Comparison of ENCODE assay signal across 22 cellular contexts in genomic region chr17:77631307-77631706, GRCh38.
"Had no signal": no experiment of that assay in that cellular context is flagged by ENCODE, and none has a peak within 500 bp of the region (broad histone marks: within the 10 kb centered on the region; RNA-seq: fewer than 3 reads in every experiment).

No MANE protein-coding gene starts in this region.

- H3K9me3 ChIP-seq: SJCRH30 had no signal

- ATAC-seq: HepG2, Right ventricle myocardium inferior, SK-N-SH treated with all-trans-retinoic acid at 6 μM for 48 hours had no signal

- H3K4me3 ChIP-seq: MG63, SJCRH30 had no signal

- H3K36me3 ChIP-seq: MG63, SJCRH30 had no signal

- H3K27ac ChIP-seq: RWPE1, SJCRH30 had no signal

- H3K4me1 ChIP-seq: SJCRH30 had no signal

- DNase-seq: IMR-90, KG1, MG63, NCI-H1092, NCI-H1105 treated with DMSO at 0.1 percent for 48 hours, NCI-H1417 treated with DMSO at 0.1 percent for 48 hours, NCI-H146, NCI-H1694 treated with DMSO at 0.1 percent for 48 hours, NCI-H1930, NCI-H2081, NCI-H2107, NCI-H2171, NCI-H226, NCI-H446 treated with DMSO at 0.1 percent for 48 hours, NCI-H510A treated with DMSO at 0.1 percent for 48 hours, NCI-H526, SHP77 treated with DMSO at 0.1 percent for 48 hours, SJCRH30 had no signal

- H3K27me3 ChIP-seq: SJCRH30 had no signal
